ENCODE assay signal across 22 cellular contexts in genomic region chr12:84730561-84731162, GRCh38.
"Had no signal": no experiment of that assay in that cellular context is flagged by ENCODE, and none has a peak within 500 bp of the region (broad histone marks: within the 10 kb centered on the region; RNA-seq: fewer than 3 reads in every experiment).

No MANE protein-coding gene starts in this region.

- ATAC-seq: activated naive CD8-positive, alpha-beta T cell treated with anti-CD3 and anti-CD28 coated beads, Interleukin-2, amount 50 U/mL, for 24 hours; activated T-cell treated with anti-CD3 and anti-CD28 coated beads, Interleukin-2, amount 50 U/mL, for 4 hours; gastrocnemius medialis; left cardiac atrium; natural killer cell treated with Interleukin-12 subunit alpha and Interleukin-12 subunit beta and Interleukin-15 and Interleukin-18, amount 100 ng/mL, for 72 hours; right lobe of liver; upper lobe of right lung had no signal

- H3K27ac Mint-ChIP-seq: activated naive CD4-positive, alpha-beta T cell treated with anti-CD3 and anti-CD28 coated beads, Interleukin-2, amount 10 ng/mL, durations not matched to agents 7 days and 5 days; activated naive CD8-positive, alpha-beta T cell treated with anti-CD3 and anti-CD28 coated beads, Interleukin-2, amount 50 U/mL, for 24 hours; natural killer cell treated with Interleukin-12 subunit alpha and Interleukin-12 subunit beta and Interleukin-15 and Interleukin-18, amount 100 ng/mL, for 72 hours had no signal

- H3K36me3 Mint-ChIP-seq: activated naive CD4-positive, alpha-beta T cell treated with anti-CD3 and anti-CD28 coated beads, Interleukin-2, amount 10 ng/mL, durations not matched to agents 7 days and 5 days; natural killer cell treated with Interleukin-12 subunit alpha and Interleukin-12 subunit beta and Interleukin-15 and Interleukin-18, amount 100 ng/mL, for 72 hours had no signal

- H3K4me1 Mint-ChIP-seq: activated naive CD4-positive, alpha-beta T cell treated with anti-CD3 and anti-CD28 coated beads, Interleukin-2, amount 10 ng/mL, durations not matched to agents 7 days and 5 days; activated naive CD8-positive, alpha-beta T cell treated with anti-CD3 and anti-CD28 coated beads, Interleukin-2, amount 50 U/mL, for 24 hours; central memory CD8-positive, alpha-beta T cell had no signal

- H3K27me3 Mint-ChIP-seq: activated naive CD4-positive, alpha-beta T cell treated with anti-CD3 and anti-CD28 coated beads, Interleukin-2, amount 10 ng/mL, durations not matched to agents 7 days and 5 days; activated naive CD8-positive, alpha-beta T cell treated with anti-CD3 and anti-CD28 coated beads, Interleukin-2, amount 50 U/mL, for 24 hours; central memory CD8-positive, alpha-beta T cell; natural killer cell treated with Interleukin-12 subunit alpha and Interleukin-12 subunit beta and Interleukin-15 and Interleukin-18, amount 100 ng/mL, for 72 hours had no signal

- H3K79me2 ChIP-seq: parathyroid adenoma had no signal

- H3K9me3 Mint-ChIP-seq: activated naive CD8-positive, alpha-beta T cell treated with anti-CD3 and anti-CD28 coated beads, Interleukin-2, amount 50 U/mL, for 24 hours; activated T-cell treated with anti-CD3 and anti-CD28 coated beads, Interleukin-2, amount 50 U/mL, for 4 hours had no signal

- H3K4me1 ChIP-seq: gastrocnemius medialis, parathyroid adenoma, right lobe of liver, upper lobe of right lung had no signal

- DNase-seq: activated CD4-positive, alpha-beta T cell treated with anti-CD3 and anti-CD28 coated beads, Interleukin-2, amount 50 U/mL, for 1 hour; activated CD4-positive, CD25-positive, alpha-beta regulatory T cell treated with anti-CD3 and anti-CD28 coated beads, Interleukin-2, amount 50 U/mL, for 72 hours; activated CD8-positive, alpha-beta memory T cell treated with anti-CD3 and anti-CD28 coated beads, Interleukin-2, amount 50 U/mL, for 4 hours; activated naive CD4-positive, alpha-beta T cell treated with anti-CD3 and anti-CD28 coated beads, Interleukin-2, amount 10 ng/mL, durations not matched to agents 7 days and 5 days; activated naive CD8-positive, alpha-beta T cell treated with anti-CD3 and anti-CD28 coated beads, Interleukin-2, amount 50 U/mL, for 24 hours; activated T-cell treated with anti-CD3 and anti-CD28 coated beads, Interleukin-2, amount 50 U/mL, for 4 hours; aorta; brain microvascular endothelial cell; cortex of kidney; gastrocnemius medialis; head of caudate nucleus; left cardiac atrium; mesenchymal stem cell; right lobe of liver; small intestine; stimulated activated CD4-positive, alpha-beta T cell treated with anti-CD3 and anti-CD28 coated beads, Interleukin-4, amount 100 ng/mL, for 1 hour; T1000; upper lobe of right lung had no signal

- H3K9ac ChIP-seq: parathyroid adenoma had no signal

- H3K9me3 ChIP-seq: gastrocnemius medialis, right lobe of liver, thoracic aorta, upper lobe of right lung had no signal

- H3K4me3 ChIP-seq: gastrocnemius medialis, right lobe of liver, thoracic aorta, upper lobe of right lung had no signal

- H3K4me3 Mint-ChIP-seq: activated naive CD4-positive, alpha-beta T cell treated with anti-CD3 and anti-CD28 coated beads, Interleukin-2, amount 10 ng/mL, durations not matched to agents 7 days and 5 days; activated naive CD8-positive, alpha-beta T cell treated with anti-CD3 and anti-CD28 coated beads, Interleukin-2, amount 50 U/mL, for 24 hours; activated T-cell treated with anti-CD3 and anti-CD28 coated beads, Interleukin-2, amount 50 U/mL, for 4 hours; central memory CD8-positive, alpha-beta T cell; natural killer cell treated with Interleukin-12 subunit alpha and Interleukin-12 subunit beta and Interleukin-15 and Interleukin-18, amount 100 ng/mL, for 72 hours had no signal

- H3K36me3 ChIP-seq: brain microvascular endothelial cell, gastrocnemius medialis, right lobe of liver, thoracic aorta, upper lobe of right lung had no signal

- H3K27ac ChIP-seq: brain microvascular endothelial cell, gastrocnemius medialis, parathyroid adenoma, right lobe of liver, thoracic aorta, upper lobe of right lung had no signal

- H3K27me3 ChIP-seq: brain microvascular endothelial cell, gastrocnemius medialis, right lobe of liver, upper lobe of right lung had no signal
